Comparison of ENCODE assay signal across 10 cellular contexts in genomic region chr9:86721843-86722705, GRCh38.
DNase-seq lines count a peak whose midpoint lies in the region; ATAC-seq and TF ChIP-seq lines count a peak whose summit lies in the region.
"Had no signal": no experiment of that assay in that cellular context is flagged by ENCODE, and none has a peak within 500 bp of the region (broad histone marks: within the 10 kb centered on the region; RNA-seq: fewer than 3 reads in every experiment).

No MANE protein-coding gene starts in this region.

- intact Hi-C loops in esophagus squamous epithelium (cut with DNase I) = no loop called here

- 11 to 14% methylated on average over 5 of the region's 5 CpGs for WGBS in esophagus squamous epithelium, 2 donors

- H3K27me3 ChIP-seq in esophagus squamous epithelium = peaks cover 0 to 30% (median 0%) of the 10 kb centered on the region in 4 donors

- H3K9me3 ChIP-seq in esophagus squamous epithelium = no peaks in the 10 kb centered on the region

- H3K27ac ChIP-seq in esophagus squamous epithelium = peak overlapping the region in 3 of 4 donors; percentile 47 to 87 (median 71)
- H3K27ac ChIP-seq: A549 had no signal

- peaks cover 26 to 46% of the 10 kb centered on the region in 2 donors for H3K27me3 Mint-ChIP-seq in effector memory CD8-positive, alpha-beta T cell

- no peaks in the 10 kb centered on the region for H3K36me3 ChIP-seq in esophagus squamous epithelium

- no peak for TF ChIP-seq POLR2A in esophagus squamous epithelium (IDR thresholded peaks at IDR 0.05)

- no peaks in the 10 kb centered on the region for H3K36me3 Mint-ChIP-seq in effector memory CD8-positive, alpha-beta T cell (ENCODE audit: insufficient read depth)

- no peak overlapping the region for H3K4me3 Mint-ChIP-seq in effector memory CD8-positive, alpha-beta T cell

- H3K27ac Mint-ChIP-seq in effector memory CD8-positive, alpha-beta T cell = no peak overlapping the region

- no peak overlapping the region for H3K4me3 ChIP-seq in esophagus squamous epithelium
- H3K4me3 ChIP-seq: A549 had no signal

- no peak for TF ChIP-seq CTCF in esophagus squamous epithelium (IDR thresholded peaks at IDR 0.05)

- H3K4me1 Mint-ChIP-seq in effector memory CD8-positive, alpha-beta T cell (ENCODE audit: low read depth in 2 of 2) = peaks cover 0 to 4% of the 10 kb centered on the region in 2 donors

- peaks cover 11 to 27% (median 16%) of the 10 kb centered on the region in 3 donors for H3K4me1 ChIP-seq in esophagus squamous epithelium
- H3K4me1 ChIP-seq: A549 had no signal

- no peak for ATAC-seq in effector memory CD8-positive, alpha-beta T cell (replicated peaks)
- ATAC-seq in HG02852 (IDR thresholded peaks at IDR 0.05; ENCODE audit: unreplicated experiment) (no peak), GM21723 (IDR thresholded peaks at IDR 0.05; ENCODE audit: unreplicated experiment) (no peak)
- ATAC-seq: A549 had no signal

- DNase-seq in A172 (ENCODE audit: low spot score) (peak; percentile 93), NCI-H226 (peak; percentile 95), esophagus squamous epithelium (lab: John Stamatoyannopoulos, UW) (no peak), myocyte (ENCODE audit: low read depth) (peak; percentile 70), cerebellum (ENCODE audit: low spot score) (no peak)
- DNase-seq in effector memory CD8-positive, alpha-beta T cell = no peak
- DNase-seq: anterior cingulate cortex had no signal

- H3K9me3 Mint-ChIP-seq in effector memory CD8-positive, alpha-beta T cell = no peaks in the 10 kb centered on the region

Comparison
In these comparisons a context has a peak if more than half of its experiments do, and no peak if none do; other contexts are left out.
1. DNase-seq: peak in A172 (single experiment), NCI-H226 (single experiment) and myocyte (single experiment); none in esophagus squamous epithelium (single experiment), cerebellum (single experiment) and effector memory CD8-positive, alpha-beta T cell (0 of 3).